1 cellular context compared by ENCODE assay signal in the genomic region with DNA sequence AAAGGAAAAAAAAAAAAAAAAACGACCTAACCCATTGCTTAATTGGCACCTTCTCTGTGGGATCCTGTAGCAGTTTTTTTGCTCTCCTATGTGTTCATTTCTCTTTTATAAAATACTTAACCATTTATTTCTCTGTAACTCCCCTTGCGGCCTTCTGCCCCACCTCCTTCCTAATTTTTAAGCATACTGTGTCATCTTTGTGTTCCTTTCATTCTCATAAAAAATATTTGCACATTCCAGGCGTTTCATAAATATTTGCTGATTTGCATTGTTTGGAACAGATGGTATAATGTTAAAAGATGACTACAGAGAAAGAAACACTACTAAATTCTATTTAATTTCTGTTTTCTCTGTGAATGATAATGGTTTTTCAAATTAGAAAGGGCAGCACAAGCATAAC.
TF ChIP-seq lines count a peak whose summit lies in the region.

No MANE protein-coding gene starts in this region.

TF ChIP-seq in HepG2, 621 proteins besides CTCF, POLR2A, EP300 and RAD21 (continued from another document):
- TF ChIP-seq, protein P1, sequence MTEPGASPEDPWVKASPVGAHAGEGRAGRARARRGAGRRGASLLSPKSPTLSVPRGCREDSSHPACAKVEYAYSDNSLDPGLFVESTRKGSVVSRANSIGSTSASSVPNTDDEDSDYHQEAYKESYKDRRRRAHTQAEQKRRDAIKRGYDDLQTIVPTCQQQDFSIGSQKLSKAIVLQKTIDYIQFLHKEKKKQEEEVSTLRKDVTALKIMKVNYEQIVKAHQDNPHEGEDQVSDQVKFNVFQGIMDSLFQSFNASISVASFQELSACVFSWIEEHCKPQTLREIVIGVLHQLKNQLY (CRISPR knock-in tag; IDR thresholded peaks at IDR 0.05) = no peak
- TF ChIP-seq, protein P2, sequence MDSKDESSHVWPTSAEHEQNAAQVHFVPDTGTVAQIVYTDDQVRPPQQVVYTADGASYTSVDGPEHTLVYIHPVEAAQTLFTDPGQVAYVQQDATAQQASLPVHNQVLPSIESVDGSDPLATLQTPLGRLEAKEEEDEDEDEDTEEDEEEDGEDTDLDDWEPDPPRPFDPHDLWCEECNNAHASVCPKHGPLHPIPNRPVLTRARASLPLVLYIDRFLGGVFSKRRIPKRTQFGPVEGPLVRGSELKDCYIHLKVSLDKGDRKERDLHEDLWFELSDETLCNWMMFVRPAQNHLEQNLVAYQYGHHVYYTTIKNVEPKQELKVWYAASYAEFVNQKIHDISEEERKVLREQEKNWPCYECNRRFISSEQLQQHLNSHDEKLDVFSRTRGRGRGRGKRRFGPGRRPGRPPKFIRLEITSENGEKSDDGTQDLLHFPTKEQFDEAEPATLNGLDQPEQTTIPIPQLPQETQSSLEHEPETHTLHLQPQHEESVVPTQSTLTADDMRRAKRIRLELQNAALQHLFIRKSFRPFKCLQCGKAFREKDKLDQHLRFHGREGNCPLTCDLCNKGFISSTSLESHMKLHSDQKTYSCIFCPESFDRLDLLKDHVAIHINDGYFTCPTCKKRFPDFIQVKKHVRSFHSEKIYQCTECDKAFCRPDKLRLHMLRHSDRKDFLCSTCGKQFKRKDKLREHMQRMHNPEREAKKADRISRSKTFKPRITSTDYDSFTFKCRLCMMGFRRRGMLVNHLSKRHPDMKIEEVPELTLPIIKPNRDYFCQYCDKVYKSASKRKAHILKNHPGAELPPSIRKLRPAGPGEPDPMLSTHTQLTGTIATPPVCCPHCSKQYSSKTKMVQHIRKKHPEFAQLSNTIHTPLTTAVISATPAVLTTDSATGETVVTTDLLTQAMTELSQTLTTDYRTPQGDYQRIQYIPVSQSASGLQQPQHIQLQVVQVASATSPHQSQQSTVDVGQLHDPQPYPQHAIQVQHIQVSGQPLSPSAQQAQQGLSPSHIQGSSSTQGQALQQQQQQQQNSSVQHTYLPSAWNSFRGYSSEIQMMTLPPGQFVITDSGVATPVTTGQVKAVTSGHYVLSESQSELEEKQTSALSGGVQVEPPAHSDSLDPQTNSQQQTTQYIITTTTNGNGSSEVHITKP (CRISPR knock-in tag; IDR thresholded peaks at IDR 0.05; ENCODE audit: low read depth) = no peak
- no peak for TF ChIP-seq GTF3A (CRISPR knock-in tag; conservative IDR thresholded peaks at IDR 0.05)
- TF ChIP-seq SYNCRIP (IDR thresholded peaks at IDR 0.05; ENCODE audit: insufficient read depth, low read depth, low read length) = no peak
- peak in 1 of 2 experiments; percentile 17; a peak in 1 of 4 replicates for TF ChIP-seq MAFK (conservative IDR thresholded peaks at IDR 0.05 in 1 of 2, IDR thresholded peaks at IDR 0.05 in 1 of 2; ENCODE audit: low read length in 2 of 2)
- TF ChIP-seq MAFF (IDR thresholded peaks at IDR 0.05; ENCODE audit: low read depth, low read length) = peak; percentile 17; the same call in 1 of the 2 replicates
- TF ChIP-seq MXD4 (CRISPR knock-in tag; IDR thresholded peaks at IDR 0.05) = no peak
- no peak for TF ChIP-seq SMAD3 (CRISPR knock-in tag; IDR thresholded peaks at IDR 0.05)
- TF ChIP-seq STAG1 (CRISPR knock-in tag; IDR thresholded peaks at IDR 0.05) = no peak
- no peak for TF ChIP-seq ZNF367 (CRISPR knock-in tag; IDR thresholded peaks at IDR 0.05; ENCODE audit: borderline replicate concordance)
- TF ChIP-seq KLF9 (CRISPR knock-in tag; IDR thresholded peaks at IDR 0.05; ENCODE audit: low read depth) = no peak
- TF ChIP-seq SMC3 (IDR thresholded peaks at IDR 0.05; ENCODE audit: low read length) = no peak
